Comparison of ENCODE assay signal across 8 cellular contexts in the genomic region with DNA sequence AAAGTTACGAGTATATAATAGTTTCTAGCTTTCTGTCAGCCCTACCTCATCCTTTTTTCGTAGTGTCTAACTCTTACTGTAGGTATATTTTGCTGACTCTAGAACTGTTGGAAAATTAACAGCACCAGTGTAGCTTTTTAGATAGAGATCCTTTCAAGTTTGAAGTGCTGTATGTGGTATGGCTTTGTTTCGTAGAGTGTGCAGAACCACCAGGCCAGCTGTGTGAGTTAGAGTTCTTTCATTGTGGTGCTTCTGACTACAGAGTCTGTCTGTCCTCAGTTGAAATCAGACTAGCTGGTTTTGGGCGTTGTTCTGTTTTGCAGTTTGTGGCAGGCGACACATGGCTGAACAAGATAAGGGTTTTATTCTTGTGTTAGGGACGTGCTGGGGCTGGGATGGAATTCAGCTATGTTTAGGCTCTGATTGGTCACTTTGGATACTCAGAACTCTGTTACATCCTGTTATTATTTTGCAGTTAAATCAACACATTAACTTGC. TPM values are rescaled to one million over a fixed set of nuclear protein-coding genes. Genes with fewer than 3 reads are reported as not detected.
DNase-seq lines count a peak whose midpoint lies in the region; ATAC-seq and TF ChIP-seq lines count a peak whose summit lies in the region.

No MANE protein-coding gene starts in this region.

- no peaks in the 10 kb centered on the region for H3K9me3 Mint-ChIP-seq in mesothelial cell of epicardium

- H3K36me3 Mint-ChIP-seq in mesothelial cell of epicardium, result no peaks in the 10 kb centered on the region

- CTCF ChIA-PET in AG04449 (lab: Yijun Ruan, JAX), result interaction anchor here (1.1 to 2.0 kb wide), 3 partner anchors 10 to 36 kb away, joined by 3 to 7 read pairs (median 4); no protein-coding TSS in a partner anchor

- POLR2A ChIA-PET in AG04449 (lab: Yijun Ruan, JAX), result interaction anchor here (0.8 to 1.3 kb wide), 4 partner anchors 8 to 132 kb away, joined by 3 to 5 read pairs (median 3); no protein-coding TSS in a partner anchor

- peak overlapping the region in 52 of 59 donors; percentile 1 to 99 (median 58) for H3K27ac ChIP-seq in dorsolateral prefrontal cortex

- no peak for TF ChIP-seq CTCF in AG04449 (IDR thresholded peaks at IDR 0.05; ENCODE audit: insufficient read depth, low read length, missing control alignments)
- TF ChIP-seq CTCF in dorsolateral prefrontal cortex (IDR thresholded peaks at IDR 0.05 in 54 of 56, conservative IDR thresholded peaks at IDR 0.05 in 2 of 56; ENCODE audit: low read depth in 1 of 56, partially characterized antibody in 56 of 56), result peak in 4 of 56 donors; percentile 4 to 39 (median 18)
- no peak for TF ChIP-seq CTCF in mesothelial cell of epicardium (IDR thresholded peaks at IDR 0.05; ENCODE audit: unreplicated experiment)

- ATAC-seq in GM21447 (IDR thresholded peaks at IDR 0.05; ENCODE audit: unreplicated experiment) (no peak), HG03039 (IDR thresholded peaks at IDR 0.05; ENCODE audit: unreplicated experiment) (no peak), HG03469 (IDR thresholded peaks at IDR 0.05; ENCODE audit: unreplicated experiment) (no peak)

- peak overlapping the region; percentile 83 for H3K27ac Mint-ChIP-seq in mesothelial cell of epicardium

- no peaks in the 10 kb centered on the region for H3K27me3 ChIP-seq in dorsolateral prefrontal cortex

- H3K27me3 Mint-ChIP-seq in mesothelial cell of epicardium (ENCODE audit: low read depth), result no peaks in the 10 kb centered on the region

- no peak for DNase-seq in AG04449 (ENCODE audit: low read depth, low spot score)
- DNase-seq in LHCN-M2 (ENCODE audit: low read depth), result peak; percentile 49
- peak in 4 of 10 donors; percentile 36 to 64 (median 56) for DNase-seq in dorsolateral prefrontal cortex
- no peak for DNase-seq in mesothelial cell of epicardium (ENCODE audit: low spot score in 2 of 2, unreplicated experiment in 2 of 2)
- no peak for DNase-seq in cerebellum (ENCODE audit: low spot score)

- peaks cover 55% of the 10 kb centered on the region for H3K4me1 Mint-ChIP-seq in mesothelial cell of epicardium

- peak overlapping the region; percentile 61 for H3K4me3 ChIP-seq in AG04449 (ENCODE audit: low read depth, low read length)
- H3K4me3 ChIP-seq in dorsolateral prefrontal cortex, result peak overlapping the region; percentile 9 to 96 (median 89)

- intact Hi-C loops in dorsolateral prefrontal cortex (cut with DNase I), result loop anchor here (2.0 to 10.0 kb wide), 4 partner anchors 171 to 613 kb away; partner anchors contain the start of gene GRIK4 (in 1 of the 2)

- H3K4me3 Mint-ChIP-seq in mesothelial cell of epicardium, result peak overlapping the region; percentile 49

RNA-seq across cellular contexts. Expression of gene ARHGEF12, which starts 3.2 kb away (rescaled TPM):
- total RNA-seq in LHCN-M2 (2014; rRNA removed) (66.1 and 72.2 TPM in 2 replicates), dorsolateral prefrontal cortex (100 to 1,000 TPM; 103 to 277 (median 191) TPM), mesothelial cell of epicardium (83.0 to 86.0 TPM (median 85.2 TPM) in 3 replicates), cerebellum (212 TPM)
- 24.9 TPM for polyA plus RNA-seq in LHCN-M2 (2012)

RNA-seq across cellular contexts. Expression of gene TLCD5, which starts 14.3 kb away (rescaled TPM):
- total RNA-seq in LHCN-M2 (2014; rRNA removed) (5.5 and 10.0 TPM in 2 replicates), dorsolateral prefrontal cortex (10 to 100 TPM; 10.5 to 31.8 (median 18.5) TPM), mesothelial cell of epicardium (15.3 to 15.7 TPM (median 15.6 TPM) in 3 replicates), cerebellum (14.0 TPM)
- 7.7 TPM for polyA plus RNA-seq in LHCN-M2 (2012)
